ENCODE assay signal across 12 cellular contexts in the genomic region with DNA sequence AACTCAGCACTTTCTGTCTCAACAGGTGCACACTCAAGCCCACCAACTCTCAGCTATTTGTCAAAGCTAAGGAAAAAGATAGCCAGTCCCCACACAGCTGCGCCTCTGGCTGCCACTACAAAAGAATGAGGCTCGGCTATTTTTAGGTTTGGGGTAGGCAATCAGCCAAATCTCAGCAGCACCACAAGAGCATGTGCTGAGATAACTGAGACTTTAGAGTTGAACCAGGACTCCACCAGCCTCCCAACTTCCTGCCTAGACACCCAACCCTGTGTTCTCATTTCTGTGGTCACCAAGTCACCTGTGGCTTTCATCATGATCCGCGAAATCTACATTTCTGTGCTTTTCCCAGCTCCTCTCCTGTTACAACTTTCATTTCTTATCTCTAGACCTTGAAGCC. TPM values are rescaled to one million over a fixed set of nuclear protein-coding genes. Genes with fewer than 3 reads are reported as not detected.
DNase-seq lines count a peak whose midpoint lies in the region; ATAC-seq, FAIRE-seq and TF ChIP-seq lines count a peak whose summit lies in the region.
"Had no signal": no experiment of that assay in that cellular context is flagged by ENCODE, and none has a peak within 500 bp of the region (broad histone marks: within the 10 kb centered on the region; RNA-seq: fewer than 3 reads in every experiment).

No MANE protein-coding gene starts in this region.

- no peaks in the 10 kb centered on the region for H3K36me3 ChIP-seq in DND-41 (ENCODE audit: insufficient read depth, low read length)
- H3K36me3 ChIP-seq in pancreas = no peaks in the 10 kb centered on the region

- H3K79me2 ChIP-seq in DND-41 (ENCODE audit: insufficient read depth, low read length) = no peaks in the 10 kb centered on the region

- no peak overlapping the region for H3K27ac Mint-ChIP-seq in nephron progenitor cell
- H3K27ac Mint-ChIP-seq in stimulated activated effector memory CD8-positive, alpha-beta T cell treated with anti-CD3 and anti-CD28 coated beads, Interleukin-12 subunit alpha, Interleukin-12 subunit beta, amount 100 ng/mL, for 72 hours = no peak overlapping the region
- H3K27ac Mint-ChIP-seq: type B pancreatic cell had no signal

- TF ChIP-seq CTCF in DND-41 (IDR thresholded peaks at IDR 0.05; ENCODE audit: borderline replicate concordance, extremely low read depth, low read length, poor library complexity, severe bottlenecking) (no peak), fibroblast of the aortic adventitia (IDR thresholded peaks at IDR 0.05; ENCODE audit: insufficient read depth, low read length) (no peak), pancreas (IDR thresholded peaks at IDR 0.05) (no peak), nephron progenitor cell (IDR thresholded peaks at IDR 0.05) (no peak)

- no peak overlapping the region for H2AFZ ChIP-seq in DND-41 (ENCODE audit: low read depth, low read length)

- peaks cover 9% of the 10 kb centered on the region for H3K4me1 Mint-ChIP-seq in nephron progenitor cell
- H3K4me1 Mint-ChIP-seq in stimulated activated effector memory CD8-positive, alpha-beta T cell treated with anti-CD3 and anti-CD28 coated beads, Interleukin-12 subunit alpha, Interleukin-12 subunit beta, amount 100 ng/mL, for 72 hours = no peaks in the 10 kb centered on the region

- no peaks in the 10 kb centered on the region for H3K27me3 ChIP-seq in DND-41 (ENCODE audit: insufficient read depth, low read length, poor library complexity)
- H3K27me3 ChIP-seq in pancreas = peaks cover 0 to 5% (median 0%) of the 10 kb centered on the region in 4 donors

- H3K4me1 ChIP-seq in DND-41 (ENCODE audit: insufficient read depth, low read length) = no peaks in the 10 kb centered on the region
- peaks cover 0 to 8% (median 0%) of the 10 kb centered on the region in 3 donors for H3K4me1 ChIP-seq in pancreas
- H3K4me1 ChIP-seq: Caco-2 had no signal

- no peak overlapping the region for H3K9ac ChIP-seq in DND-41 (ENCODE audit: low read depth, low read length)

- no peaks in the 10 kb centered on the region for H3K36me3 Mint-ChIP-seq in nephron progenitor cell (ENCODE audit: low read depth)
- H3K36me3 Mint-ChIP-seq in stimulated activated effector memory CD8-positive, alpha-beta T cell treated with anti-CD3 and anti-CD28 coated beads, Interleukin-12 subunit alpha, Interleukin-12 subunit beta, amount 100 ng/mL, for 72 hours = no peaks in the 10 kb centered on the region
- H3K36me3 Mint-ChIP-seq: type B pancreatic cell had no signal

- H3K4me3 Mint-ChIP-seq in nephron progenitor cell = no peak overlapping the region
- no peak overlapping the region for H3K4me3 Mint-ChIP-seq in stimulated activated effector memory CD8-positive, alpha-beta T cell treated with anti-CD3 and anti-CD28 coated beads, Interleukin-12 subunit alpha, Interleukin-12 subunit beta, amount 100 ng/mL, for 72 hours
- H3K4me3 Mint-ChIP-seq: type B pancreatic cell had no signal

- peaks cover 5% of the 10 kb centered on the region for H3K9me3 Mint-ChIP-seq in nephron progenitor cell
- peaks cover 6% of the 10 kb centered on the region for H3K9me3 Mint-ChIP-seq in stimulated activated effector memory CD8-positive, alpha-beta T cell treated with anti-CD3 and anti-CD28 coated beads, Interleukin-12 subunit alpha, Interleukin-12 subunit beta, amount 100 ng/mL, for 72 hours
- H3K9me3 Mint-ChIP-seq: type B pancreatic cell had no signal

- no peak overlapping the region for H3K4me2 ChIP-seq in DND-41 (ENCODE audit: insufficient read depth, low read length)

- H3K27ac ChIP-seq in DND-41 (ENCODE audit: low read length) (no peak overlapping the region), pancreas (peak overlapping the region in 2 of 4 donors; percentile 22 to 37)

- DNase-seq in DND-41 (peak; percentile 29), NCI-H82 treated with DMSO at 0.1 percent for 48 hours (lab: John Stamatoyannopoulos, UW; ENCODE audit: unreplicated experiment) (peak; percentile 7), fibroblast of the aortic adventitia (ENCODE audit: low read depth) (peak; percentile 61), pancreas (peak in 4 of 6 donors; percentile 9 to 53 (median 22)), nephron progenitor cell (no peak)
- no peak for DNase-seq in stimulated activated effector memory CD8-positive, alpha-beta T cell treated with anti-CD3 and anti-CD28 coated beads, Interleukin-12 subunit alpha, Interleukin-12 subunit beta, amount 100 ng/mL, for 72 hours (ENCODE audit: low spot score in 2 of 2)
- DNase-seq: Caco-2; NCI-H510A treated with DMSO at 0.1 percent for 48 hours; stimulated activated CD4-positive, alpha-beta T cell treated with anti-CD3 and anti-CD28 coated beads, Interleukin-4, amount 100 ng/mL, for 1 hour had no signal

- intact Hi-C loops in pancreas (cut with DNase I) = no loop called here

- WGBS in pancreas, 2 donors = 9 to 17% methylated on average over 4 of the region's 4 CpGs

- H3K4me3 ChIP-seq in DND-41 (ENCODE audit: low read depth in 1 of 2, low read length in 2 of 2) (no peak overlapping the region), fibroblast of the aortic adventitia (ENCODE audit: low read depth, low read length) (no peak overlapping the region), pancreas (no peak overlapping the region)

- H4K20me1 ChIP-seq in DND-41 (ENCODE audit: insufficient read depth, low read length) = no peaks in the 10 kb centered on the region

- FAIRE-seq in pancreas (lab: Jason Lieb, UNC) = no peak

- H3K27me3 Mint-ChIP-seq in nephron progenitor cell (ENCODE audit: low read depth, poor library complexity) = no peaks in the 10 kb centered on the region

- peak; percentile 69 for ATAC-seq in DND-41 (ENCODE audit: insufficient read depth, low read depth)
- ATAC-seq in pancreas = peak; percentile 48 to 95 (median 87)
- no peak for ATAC-seq in GM21576 (IDR thresholded peaks at IDR 0.05; ENCODE audit: unreplicated experiment)
- ATAC-seq in HG02973 (IDR thresholded peaks at IDR 0.05; ENCODE audit: unreplicated experiment) = no peak
- no peak for ATAC-seq in stimulated activated effector memory CD8-positive, alpha-beta T cell treated with anti-CD3 and anti-CD28 coated beads, Interleukin-12 subunit alpha, Interleukin-12 subunit beta, amount 100 ng/mL, for 72 hours

- H3K9me3 ChIP-seq in DND-41 (ENCODE audit: insufficient read depth, low read length, severe bottlenecking) (no peaks in the 10 kb centered on the region), pancreas (no peaks in the 10 kb centered on the region)
- H3K9me3 ChIP-seq: Caco-2 had no signal

RNA-seq across cellular contexts. Expression of a gene that starts 28.0 kb away (rescaled TPM):
- 10.3 and 30.3 TPM in 2 replicates for total RNA-seq in fibroblast of the aortic adventitia (ENCODE audit: low replicate concordance)
- 10 to 100 TPM; 28.4 to 46.5 (median 34.8) TPM for total RNA-seq in pancreas
- polyA plus RNA-seq in pancreas = 1 to 10 TPM; 9.1 to 9.4 TPM

Comparison
In these comparisons a context has a peak if more than half of its experiments do, and no peak if none do; other contexts are left out.
1. ATAC-seq: peak in DND-41 (single experiment) and pancreas (4 of 4); none in GM21576 (single experiment), HG02973 (single experiment) and stimulated activated effector memory CD8-positive, alpha-beta T cell treated with anti-CD3 and anti-CD28 coated beads, Interleukin-12 subunit alpha, Interleukin-12 subunit beta, amount 100 ng/mL, for 72 hours (single experiment).
2. DNase-seq: peak in DND-41 (single experiment), NCI-H82 treated with DMSO at 0.1 percent for 48 hours (single experiment), fibroblast of the aortic adventitia (single experiment) and pancreas (4 of 6); none in nephron progenitor cell (single experiment) and stimulated activated effector memory CD8-positive, alpha-beta T cell treated with anti-CD3 and anti-CD28 coated beads, Interleukin-12 subunit alpha, Interleukin-12 subunit beta, amount 100 ng/mL, for 72 hours (0 of 2).